ENCODE assay signal across 15 cellular contexts in genomic region chr2:70371753-70372152, GRCh38.
A peak's percentile ranks its signal among the peaks of the same experiment; 100 is the strongest.
DNase-seq lines count a peak whose midpoint lies in the region; ATAC-seq, FAIRE-seq and TF ChIP-seq lines count a peak whose summit lies in the region.
"Had no signal": no experiment of that assay in that cellular context is flagged by ENCODE, and none has a peak within 500 bp of the region (broad histone marks: within the 10 kb centered on the region; RNA-seq: fewer than 3 reads in every experiment).

No MANE protein-coding gene starts in this region.

- CTCF ChIA-PET in A549 (lab: Yijun Ruan, JAX) = no interaction called here

- no peak for TF ChIP-seq RAD21 in A549 (conservative IDR thresholded peaks at IDR 0.05 in 1 of 2, IDR thresholded peaks at IDR 0.05 in 1 of 2)

- 39% methylated on average over 3 of the region's 3 CpGs for WGBS in A549 (ENCODE audit: missing lambda C conversion rate)

- H3K4me1 ChIP-seq in A549 = no peaks in the 10 kb centered on the region
- H3K4me1 ChIP-seq: uterus had no signal

- no peak for TF ChIP-seq CTCF in A549 (IDR thresholded peaks at IDR 0.05)

- TF ChIP-seq POLR2A in A549 (IDR thresholded peaks at IDR 0.05; ENCODE audit: low read length) = no peak
- no peak for TF ChIP-seq POLR2A in H54 (IDR thresholded peaks at IDR 0.05; ENCODE audit: low read depth, low read length)

- no peak for ATAC-seq in A549
- no peak for ATAC-seq in Right ventricle myocardium inferior

- TF ChIP-seq EP300 in A549 (IDR thresholded peaks at IDR 0.05) = no peak

- H3K27ac ChIP-seq in A549 = no peak overlapping the region
- H3K27ac ChIP-seq: hepatocyte, uterus had no signal

- H3K4me2 ChIP-seq in A549 = no peak overlapping the region
- H3K4me2 ChIP-seq: hepatocyte had no signal

- FAIRE-seq in A549 (lab: Jason Lieb, UNC) = peak; percentile 7
- FAIRE-seq in H54 (lab: Jason Lieb, UNC) = peak; percentile 93

- no peak overlapping the region for H3K4me3 ChIP-seq in A549
- H3K4me3 ChIP-seq: hepatocyte, uterus had no signal

- no peak for DNase-seq in A549 (ENCODE audit: low read depth in 1 of 2, low spot score in 1 of 2)
- DNase-seq in H54 (ENCODE audit: insufficient read length, low spot score) = peak; percentile 45
- peak; percentile 46 for DNase-seq in SW480 (ENCODE audit: low spot score)
- peak; percentile 4 for DNase-seq in fibroblast of peridontal ligament (ENCODE audit: extremely low read depth)
- DNase-seq in Right ventricle myocardium inferior (ENCODE audit: missing footprints) = no peak
- no peak for DNase-seq in activated CD4-positive, alpha-beta T cell treated with anti-CD3 and anti-CD28 coated beads for 48 hours
- DNase-seq in ureter (ENCODE audit: low spot score) = no peak
- no peak for DNase-seq in NCI-H1694 (lab: John Stamatoyannopoulos, UW)
- DNase-seq: activated CD8-positive, alpha-beta memory T cell treated with anti-CD3 and anti-CD28 coated beads, Interleukin-2, amount 50 U/mL, for 4 hours; AML-193; H9; NCI-H69; SIG-M5; uterus had no signal

- intact Hi-C loops in Right ventricle myocardium inferior (cut with DNase I) = no loop called here

- H3K9me3 ChIP-seq in A549 = no peaks in the 10 kb centered on the region
- H3K9me3 ChIP-seq: uterus had no signal

- POLR2A ChIA-PET in A549 (lab: Yijun Ruan, JAX) = no interaction called here

TF ChIP-seq in A549, 52 proteins besides CTCF, POLR2A, EP300 and RAD21:
- no peak for TF ChIP-seq HMGXB4 (CRISPR knock-in tag; IDR thresholded peaks at IDR 0.05; ENCODE audit: borderline replicate concordance)
- TF ChIP-seq FOSL2 (IDR thresholded peaks at IDR 0.05) = no peak
- 0 out of 2 replicates have a peak, but pooled peaks have one; percentile 20 for TF ChIP-seq FOSL2 (CRISPR knock-in tag; IDR thresholded peaks at IDR 0.05)
- peak; percentile 13 to 50; a peak in 1 of 4 replicates for TF ChIP-seq CEBPB (IDR thresholded peaks at IDR 0.05)
- TF ChIP-seq NFE2L2 (conservative IDR thresholded peaks at IDR 0.05; ENCODE audit: low read length) = no peak
- TF ChIP-seq TP53 (CRISPR knock-in tag; IDR thresholded peaks at IDR 0.05) = no peak
- no peak for TF ChIP-seq CHD2 (IDR thresholded peaks at IDR 0.05; ENCODE audit: low read length, partially characterized antibody)
- TF ChIP-seq KDM5A (IDR thresholded peaks at IDR 0.05) = no peak

Comparison
In these comparisons a context has a peak if more than half of its experiments do, and no peak if none do; other contexts are left out.
1. DNase-seq: peak in H54 (single experiment), SW480 (single experiment) and fibroblast of peridontal ligament (single experiment); none in A549 (0 of 2), Right ventricle myocardium inferior (single experiment), activated CD4-positive, alpha-beta T cell treated with anti-CD3 and anti-CD28 coated beads for 48 hours (single experiment), ureter (single experiment) and NCI-H1694 (single experiment).